ENCODE assay signal across 1 cellular context in the genomic region with DNA sequence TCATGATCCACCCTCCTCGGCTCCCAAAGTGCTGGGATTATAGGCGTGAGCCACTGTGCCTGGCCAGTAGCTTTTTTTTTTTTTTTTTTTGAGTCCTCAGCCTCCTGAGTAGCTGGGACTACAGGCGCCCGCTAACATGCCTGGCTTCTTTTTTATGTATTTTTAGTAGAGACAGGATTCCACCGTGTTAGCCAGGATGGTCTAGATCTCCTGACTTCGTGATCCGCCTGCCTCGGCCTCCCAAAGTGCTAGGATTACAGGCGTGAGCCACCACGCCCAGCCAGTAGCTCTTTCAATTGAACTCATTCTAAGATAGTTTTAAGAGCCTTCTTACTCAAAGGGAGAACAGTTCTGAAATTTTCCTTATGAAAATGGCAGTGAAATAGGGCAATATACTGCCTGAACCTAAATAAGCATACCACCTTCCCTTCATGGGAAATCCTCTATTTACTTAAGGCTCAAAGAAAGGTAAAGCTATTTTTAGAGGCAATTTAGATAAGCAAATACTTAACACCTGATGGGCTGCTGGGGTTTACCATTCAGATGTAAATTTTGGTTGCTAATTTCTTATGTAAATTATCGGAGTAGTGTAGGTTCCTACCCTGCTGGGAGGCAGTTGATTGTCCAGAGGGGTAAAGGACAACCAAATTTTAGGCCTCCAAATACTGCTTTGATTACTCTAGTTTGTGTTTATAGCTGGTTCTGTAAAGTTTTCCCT.
TF ChIP-seq lines count a peak whose summit lies in the region.

No MANE protein-coding gene starts in this region.

TF ChIP-seq in GM23338, 12 proteins besides CTCF, POLR2A, EP300 and RAD21 (continued from another document):
- TF ChIP-seq, protein P1, sequence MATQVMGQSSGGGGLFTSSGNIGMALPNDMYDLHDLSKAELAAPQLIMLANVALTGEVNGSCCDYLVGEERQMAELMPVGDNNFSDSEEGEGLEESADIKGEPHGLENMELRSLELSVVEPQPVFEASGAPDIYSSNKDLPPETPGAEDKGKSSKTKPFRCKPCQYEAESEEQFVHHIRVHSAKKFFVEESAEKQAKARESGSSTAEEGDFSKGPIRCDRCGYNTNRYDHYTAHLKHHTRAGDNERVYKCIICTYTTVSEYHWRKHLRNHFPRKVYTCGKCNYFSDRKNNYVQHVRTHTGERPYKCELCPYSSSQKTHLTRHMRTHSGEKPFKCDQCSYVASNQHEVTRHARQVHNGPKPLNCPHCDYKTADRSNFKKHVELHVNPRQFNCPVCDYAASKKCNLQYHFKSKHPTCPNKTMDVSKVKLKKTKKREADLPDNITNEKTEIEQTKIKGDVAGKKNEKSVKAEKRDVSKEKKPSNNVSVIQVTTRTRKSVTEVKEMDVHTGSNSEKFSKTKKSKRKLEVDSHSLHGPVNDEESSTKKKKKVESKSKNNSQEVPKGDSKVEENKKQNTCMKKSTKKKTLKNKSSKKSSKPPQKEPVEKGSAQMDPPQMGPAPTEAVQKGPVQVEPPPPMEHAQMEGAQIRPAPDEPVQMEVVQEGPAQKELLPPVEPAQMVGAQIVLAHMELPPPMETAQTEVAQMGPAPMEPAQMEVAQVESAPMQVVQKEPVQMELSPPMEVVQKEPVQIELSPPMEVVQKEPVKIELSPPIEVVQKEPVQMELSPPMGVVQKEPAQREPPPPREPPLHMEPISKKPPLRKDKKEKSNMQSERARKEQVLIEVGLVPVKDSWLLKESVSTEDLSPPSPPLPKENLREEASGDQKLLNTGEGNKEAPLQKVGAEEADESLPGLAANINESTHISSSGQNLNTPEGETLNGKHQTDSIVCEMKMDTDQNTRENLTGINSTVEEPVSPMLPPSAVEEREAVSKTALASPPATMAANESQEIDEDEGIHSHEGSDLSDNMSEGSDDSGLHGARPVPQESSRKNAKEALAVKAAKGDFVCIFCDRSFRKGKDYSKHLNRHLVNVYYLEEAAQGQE (IDR thresholded peaks at IDR 0.05; ENCODE audit: unreplicated experiment) = no peak
- 0 out of 2 replicates have a peak, but pooled peaks have one; percentile 33 for TF ChIP-seq CREB1 (CRISPR knock-in tag; IDR thresholded peaks at IDR 0.05; ENCODE audit: low read depth)
TF ChIP-seq in GM23338: peak in this region for 3.
